Comparison of ENCODE assay signal across 19 cellular contexts in genomic region chr11:404551-405264, GRCh38. TPM values are rescaled to one million over a fixed set of nuclear protein-coding genes. Genes with fewer than 3 reads are reported as not detected.
DNase-seq lines count a peak whose midpoint lies in the region; ATAC-seq and TF ChIP-seq lines count a peak whose summit lies in the region.
"Had no signal": no experiment of that assay in that cellular context is flagged by ENCODE, and none has a peak within 500 bp of the region (broad histone marks: within the 10 kb centered on the region; RNA-seq: fewer than 3 reads in every experiment).

No MANE protein-coding gene starts in this region.

- no peak for DNase-seq in CD14-positive monocyte (ENCODE audit: low spot score)
- no peak for DNase-seq in Panc1 (ENCODE audit: low read depth, low spot score)
- no peak for DNase-seq in mesenchymal stem cell
- DNase-seq in GM10266 (ENCODE audit: extremely low spot score): no peak
- DNase-seq in activated naive CD4-positive, alpha-beta T cell treated with Interleukin-2 at 50 U/mL for 16 hours: no peak
- no peak for DNase-seq in SK-N-SH
- DNase-seq: activated CD4-positive, alpha-beta memory T cell treated with anti-CD3 and anti-CD28 coated beads, Interleukin-2, amount 10 ng/mL, durations not matched to agents 7 days and 5 days; H9; NCI-H1436; NCI-H2171 treated with DMSO at 0.1 percent for 48 hours; NCI-H82 had no signal

- H3K9me2 ChIP-seq in SK-N-SH: no peaks in the 10 kb centered on the region

- H3K4me3 Mint-ChIP-seq in CD14-positive monocyte: no peak overlapping the region
- H3K4me3 Mint-ChIP-seq: activated CD4-positive, alpha-beta memory T cell treated with anti-CD3 and anti-CD28 coated beads, Interleukin-2, amount 10 ng/mL, durations not matched to agents 7 days and 5 days; activated T-cell treated with anti-CD3 and anti-CD28 coated beads, Interleukin-2, amount 50 U/mL, for 4 hours had no signal

- H3K27ac ChIP-seq in Panc1 (ENCODE audit: low read length) (peak overlapping the region; percentile 85), mesenchymal stem cell (ENCODE audit: low read length, poor library complexity, severe bottlenecking) (no peak overlapping the region), SK-N-SH (ENCODE audit: low read depth in 2 of 2, low read length in 1 of 2) (no peak overlapping the region)
- H3K27ac ChIP-seq: heart left ventricle, ovary, thoracic aorta had no signal

- CTCF ChIA-PET in Panc1 (lab: Charles Lee): interaction anchor here (0.6 to 2.8 kb wide), 2 partner anchors 44 to 112 kb away, joined by 3 to 38 read pairs; no protein-coding TSS in a partner anchor
- CTCF ChIA-PET in SK-N-SH (lab: Yijun Ruan, JAX): interaction anchor here (5.9 to 6.6 kb wide), 2 partner anchors 8 to 45 kb away, joined by 31 to 77 read pairs; partner anchors contain the start of gene PTDSS2

- H3K4me3 ChIP-seq in Panc1 (ENCODE audit: low read depth in 2 of 2, low read length in 2 of 2): no peak overlapping the region; a peak in 1 of 4 replicates
- peak overlapping the region in 1 of 2 experiments; percentile 82 for H3K4me3 ChIP-seq in mesenchymal stem cell (ENCODE audit: insufficient read depth in 1 of 2, low read depth in 1 of 2, low read length in 2 of 2)
- no peak overlapping the region for H3K4me3 ChIP-seq in SK-N-SH (ENCODE audit: low read depth in 2 of 2, low read length in 1 of 2)
- H3K4me3 ChIP-seq: ovary, thoracic aorta had no signal

- POLR2A ChIA-PET in Panc1 (lab: Charles Lee): no interaction called here
- POLR2A ChIA-PET in SK-N-SH (lab: Yijun Ruan, JAX): no interaction called here

- H3K9me3 Mint-ChIP-seq in CD14-positive monocyte: peaks cover 0 to 6% (median 3%) of the 10 kb centered on the region in 7 donors
- H3K9me3 Mint-ChIP-seq: activated T-cell treated with anti-CD3 and anti-CD28 coated beads, Interleukin-2, amount 50 U/mL, for 4 hours had no signal

- in situ Hi-C loops in Panc1 (cut with HindIII; ENCODE audit: low pct_unique_long_range_greater_than_20kb, low sequenced_read_pairs): no loop called here

- TF ChIP-seq EP300 in SK-N-SH (IDR thresholded peaks at IDR 0.05; ENCODE audit: borderline replicate concordance in 1 of 2, low read depth in 1 of 2, low read length in 1 of 2): no peak

- H3K36me3 ChIP-seq in Panc1 (ENCODE audit: control insufficient read depth, insufficient read depth, low read length) (no peaks in the 10 kb centered on the region), mesenchymal stem cell (ENCODE audit: control insufficient read depth in 1 of 2, insufficient read depth in 2 of 2, low read depth in 1 of 2, low read length in 2 of 2) (peaks cover 0 to 39% of the 10 kb centered on the region in 2 experiments), SK-N-SH (replicated peaks in 1 of 2; ENCODE audit: control insufficient read depth in 1 of 2, insufficient read depth in 2 of 2, low read length in 1 of 2) (no peaks in the 10 kb centered on the region)
- H3K36me3 ChIP-seq: heart left ventricle, ovary, thoracic aorta had no signal

- H3K4me1 ChIP-seq in Panc1 (ENCODE audit: control insufficient read depth, insufficient read depth, low read length) (peaks cover 24% of the 10 kb centered on the region), mesenchymal stem cell (ENCODE audit: control insufficient read depth, insufficient read depth, low read depth, low read length) (peaks cover 39% of the 10 kb centered on the region), SK-N-SH (ENCODE audit: control insufficient read depth in 1 of 2, insufficient read depth in 2 of 2, low read depth in 1 of 2, low read length in 1 of 2) (peaks cover 0 to 12% of the 10 kb centered on the region in 2 experiments; a peak in 1 of 4 replicates)

- H4K8ac ChIP-seq in mesenchymal stem cell (ENCODE audit: low read length): no peak overlapping the region

- H3K18ac ChIP-seq in mesenchymal stem cell (ENCODE audit: low read depth in 1 of 2, low read length in 2 of 2): no peak overlapping the region

- BruUV-seq in Panc1 (replicated peaks; lab: Mats Ljungman, UMichigan): no TSS peak

- no peak overlapping the region for H2BK12ac ChIP-seq in mesenchymal stem cell (ENCODE audit: low read length in 2 of 2)

- 98% methylated on average over 14 of the region's 14 CpGs for WGBS in mesenchymal stem cell
- 95% methylated on average over 13 of the region's 14 CpGs for WGBS in SK-N-SH (ENCODE audit: low lambda C conversion rate)

- no peaks in the 10 kb centered on the region for H4K20me1 ChIP-seq in SK-N-SH (ENCODE audit: insufficient read depth)

- no peaks in the 10 kb centered on the region for H3K9me3 ChIP-seq in Panc1 (ENCODE audit: control insufficient read depth, insufficient read depth, low read depth, low read length)
- no peaks in the 10 kb centered on the region for H3K9me3 ChIP-seq in mesenchymal stem cell (ENCODE audit: control insufficient read depth, low read length)
- no peaks in the 10 kb centered on the region for H3K9me3 ChIP-seq in SK-N-SH
- H3K9me3 ChIP-seq: heart left ventricle, ovary, thoracic aorta had no signal

- H2BK120ac ChIP-seq in mesenchymal stem cell (ENCODE audit: low read depth, low read length): no peak overlapping the region

- no peak overlapping the region for H3K14ac ChIP-seq in mesenchymal stem cell (ENCODE audit: low read length in 2 of 2)

- H3K4me2 ChIP-seq in mesenchymal stem cell (ENCODE audit: low read length, poor library complexity, severe bottlenecking): no peak overlapping the region
- no peak overlapping the region for H3K4me2 ChIP-seq in SK-N-SH

- no peak overlapping the region for H3K23ac ChIP-seq in mesenchymal stem cell (ENCODE audit: low read length in 2 of 2)

- no peak overlapping the region for H2AFZ ChIP-seq in mesenchymal stem cell (ENCODE audit: low read depth, low read length)
- H2AFZ ChIP-seq in SK-N-SH (ENCODE audit: low read depth): no peak overlapping the region

- H3K4me1 Mint-ChIP-seq in CD14-positive monocyte: peaks cover 7% of the 10 kb centered on the region

- peak overlapping the region in 5 of 7 donors; percentile 28 to 68 (median 46) for H3K27ac Mint-ChIP-seq in CD14-positive monocyte
- H3K27ac Mint-ChIP-seq: activated CD4-positive, alpha-beta memory T cell treated with anti-CD3 and anti-CD28 coated beads, Interleukin-2, amount 10 ng/mL, durations not matched to agents 7 days and 5 days; H9 had no signal

- H2BK15ac ChIP-seq in mesenchymal stem cell (ENCODE audit: low read depth, poor library complexity, severe bottlenecking): no peak overlapping the region

- ATAC-seq in Panc1: no peak
- ATAC-seq: activated T-cell treated with anti-CD3 and anti-CD28 coated beads, Interleukin-2, amount 50 U/mL, for 4 hours had no signal

- peak overlapping the region; percentile 68 for H4K91ac ChIP-seq in mesenchymal stem cell (ENCODE audit: low read length)

- H3K9ac ChIP-seq in mesenchymal stem cell (ENCODE audit: low read length) (peak overlapping the region; percentile 72), SK-N-SH (no peak overlapping the region)

- H2BK5ac ChIP-seq in mesenchymal stem cell (ENCODE audit: low read depth, low read length, poor library complexity, severe bottlenecking): no peak overlapping the region

- TF ChIP-seq RAD21 in SK-N-SH (IDR thresholded peaks at IDR 0.05; ENCODE audit: low read length): no peak

- peaks cover 1 to 17% (median 3%) of the 10 kb centered on the region in 3 donors for H3K27me3 Mint-ChIP-seq in CD14-positive monocyte (ENCODE audit: low read depth in 3 of 3)
- H3K27me3 Mint-ChIP-seq: activated CD4-positive, alpha-beta memory T cell treated with anti-CD3 and anti-CD28 coated beads, Interleukin-2, amount 10 ng/mL, durations not matched to agents 7 days and 5 days had no signal

- H3K79me2 ChIP-seq in SK-N-SH (ENCODE audit: insufficient read depth): no peaks in the 10 kb centered on the region

- no peaks in the 10 kb centered on the region for H3K36me3 Mint-ChIP-seq in CD14-positive monocyte

- peaks cover 4% of the 10 kb centered on the region for H3K79me1 ChIP-seq in mesenchymal stem cell (replicated peaks; ENCODE audit: low read length, poor library complexity, severe bottlenecking)

- TF ChIP-seq CTCF in CD14-positive monocyte (IDR thresholded peaks at IDR 0.05) (no peak), Panc1 (IDR thresholded peaks at IDR 0.05) (no peak), GM10266 (IDR thresholded peaks at IDR 0.05; ENCODE audit: control insufficient read depth, insufficient read depth, low read depth, missing control alignments) (no peak), SK-N-SH (IDR thresholded peaks at IDR 0.05) (no peak)

- peak overlapping the region; percentile 58 for H2AK5ac ChIP-seq in mesenchymal stem cell (ENCODE audit: low read length, severe bottlenecking)

- H3K4ac ChIP-seq in mesenchymal stem cell (ENCODE audit: low read depth in 1 of 2, low read length in 2 of 2): no peak overlapping the region

- H3F3A ChIP-seq in SK-N-SH (replicated peaks; ENCODE audit: insufficient read depth): no peaks in the 10 kb centered on the region

- intact Hi-C loops in CD14-positive monocyte (cut with micrococcal nuclease) (loop anchor here in 1 of 2 donors (5.0 kb wide), 2 partner anchors 103 to 167 kb away; partner anchors contain the start of genes PSMD13, RNH1 and SIRT3), Panc1 (cut with micrococcal nuclease; ENCODE audit: unreplicated experiment) (loop anchor here (5.0 kb wide), 1 partner anchor 43 kb away; no protein-coding TSS in a partner anchor)

- H3K27me3 ChIP-seq in Panc1 (ENCODE audit: control insufficient read depth, insufficient read depth, low read length) (no peaks in the 10 kb centered on the region), mesenchymal stem cell (ENCODE audit: control insufficient read depth in 1 of 2, insufficient read depth in 1 of 2, low read length in 2 of 2) (peaks cover 0 to 7% of the 10 kb centered on the region in 2 experiments), SK-N-SH (ENCODE audit: insufficient read depth) (peaks cover 7% of the 10 kb centered on the region; the same call in 1 of the 2 replicates)
- H3K27me3 ChIP-seq: ovary had no signal

RNA-seq across cellular contexts. Expression of gene SIGIRR, which starts 10.1 kb away (rescaled TPM):
- polyA plus RNA-seq in CD14-positive monocyte (10 to 100 TPM; 62.8 to 75.4 TPM), SK-N-SH (2012; rRNA removed) (22.4 and 32.5 TPM in 2 replicates)
- total RNA-seq in Panc1 (2021; ENCODE audit: unreplicated experiment): 183 TPM
- 313 TPM for polyA plus RNA-seq in Panc1 (2012; ENCODE audit: insufficient read length)
- polyA plus RNA-seq in mesenchymal stem cell (2013, experiment 1 of 2): 36.5 TPM
- polyA plus RNA-seq in mesenchymal stem cell (2013, experiment 2 of 2): 37.3 TPM
- polyA plus RNA-seq in SK-N-SH (2012; cell fraction: cytosol; rRNA removed): 12.3 and 16.4 TPM in 2 replicates
- polyA plus RNA-seq in SK-N-SH (2012; cell fraction: nucleus; rRNA removed): 45.1 and 92.0 TPM in 2 replicates

RNA-seq across cellular contexts. Expression of gene PKP3, which starts 10.7 kb away (rescaled TPM):
- polyA plus RNA-seq in CD14-positive monocyte (not detected), SK-N-SH (2012; rRNA removed) (1.4 and 2.4 TPM in 2 replicates)
- total RNA-seq in Panc1 (2021; ENCODE audit: unreplicated experiment): 36.8 TPM
- 38.8 TPM for polyA plus RNA-seq in Panc1 (2012; ENCODE audit: insufficient read length)
- 2.0 TPM for polyA plus RNA-seq in mesenchymal stem cell (2013, experiment 1 of 2)
- polyA plus RNA-seq in mesenchymal stem cell (2013, experiment 2 of 2): 1.4 TPM
- polyA plus RNA-seq in SK-N-SH (2012; cell fraction: cytosol; rRNA removed): 0.59 and 0.98 TPM in 2 replicates
- 4.2 and 5.2 TPM in 2 replicates for polyA plus RNA-seq in SK-N-SH (2012; cell fraction: nucleus; rRNA removed)
- total RNA-seq: activated CD4-positive, alpha-beta memory T cell treated with anti-CD3 and anti-CD28 coated beads, Interleukin-2, amount 10 ng/mL, durations not matched to agents 7 days and 5 days; mononuclear cell had no signal

RNA-seq across cellular contexts. Expression of gene B4GALNT4, which starts 35.4 kb away (rescaled TPM):
- polyA plus RNA-seq in CD14-positive monocyte (not detected), SK-N-SH (2012; rRNA removed) (58.6 and 66.7 TPM in 2 replicates)
- total RNA-seq in Panc1 (2021; ENCODE audit: unreplicated experiment): 122 TPM
- polyA plus RNA-seq in Panc1 (2012; ENCODE audit: insufficient read length): 259 TPM
- 17.0 TPM for polyA plus RNA-seq in mesenchymal stem cell (2013, experiment 1 of 2)
- polyA plus RNA-seq in mesenchymal stem cell (2013, experiment 2 of 2): 15.3 TPM
- polyA plus RNA-seq in SK-N-SH (2012; cell fraction: cytosol; rRNA removed): 18.8 and 31.2 TPM in 2 replicates
- 380 and 563 TPM in 2 replicates for polyA plus RNA-seq in SK-N-SH (2012; cell fraction: nucleus; rRNA removed)

RNA-seq across cellular contexts. Expression of gene ANO9, which starts 37.1 kb away (rescaled TPM):
- polyA plus RNA-seq in CD14-positive monocyte (under 1 TPM in 1 of 2 donors, not detected in 1; 0.18 TPM), SK-N-SH (2012; rRNA removed) (0.06 and 0.12 TPM in 2 replicates)
- total RNA-seq in Panc1 (2021; ENCODE audit: unreplicated experiment): 61.4 TPM
- polyA plus RNA-seq in Panc1 (2012; ENCODE audit: insufficient read length): 56.7 TPM
- polyA plus RNA-seq in mesenchymal stem cell (2013, experiment 1 of 2): not detected
- polyA plus RNA-seq in mesenchymal stem cell (2013, experiment 2 of 2): 0.01 TPM
- 0.03 TPM in 2 replicates for polyA plus RNA-seq in SK-N-SH (2012; cell fraction: cytosol; rRNA removed)
- polyA plus RNA-seq in SK-N-SH (2012; cell fraction: nucleus; rRNA removed): 1.0 TPM in 2 replicates
- total RNA-seq: fibroblast of lung, LHCN-M2, skeletal muscle tissue had no signal
- polyA plus RNA-seq: fibroblast of lung had no signal

RNA-seq across cellular contexts. Expression of gene PTDSS2, which starts 45.4 kb away (rescaled TPM):
- polyA plus RNA-seq in CD14-positive monocyte: 10 to 100 TPM in 1 of 2 donors, 1 to 10 TPM in 1; 9.3 to 12.4 TPM
- total RNA-seq in Panc1 (2021; ENCODE audit: unreplicated experiment): 103 TPM
- polyA plus RNA-seq in Panc1 (2012; ENCODE audit: insufficient read length): 165 TPM
- polyA plus RNA-seq in mesenchymal stem cell (2013, experiment 1 of 2): 25.0 TPM
- 26.7 TPM for polyA plus RNA-seq in mesenchymal stem cell (2013, experiment 2 of 2)
- 25.6 and 28.6 TPM in 2 replicates for polyA plus RNA-seq in SK-N-SH (2012; rRNA removed)
- polyA plus RNA-seq in SK-N-SH (2012; cell fraction: cytosol; rRNA removed): 10.9 and 14.9 TPM in 2 replicates
- 130 and 148 TPM in 2 replicates for polyA plus RNA-seq in SK-N-SH (2012; cell fraction: nucleus; rRNA removed)

Comparison
In these comparisons a context has a peak if more than half of its experiments do, and no peak if none do; other contexts are left out.
1. RNA of gene B4GALNT4, which starts 35.4 kb away (polyA plus RNA-seq): 18.8 to 563 TPM in SK-N-SH; not detected in CD14-positive monocyte; every median in the first group is over 10 times any median in the second.